15 cellular contexts compared by ENCODE assay signal in genomic region chr7:75795831-75796285, GRCh38. TPM values are rescaled to one million over a fixed set of nuclear protein-coding genes. Genes with fewer than 3 reads are reported as not detected.
DNase-seq lines count a peak whose midpoint lies in the region; ATAC-seq lines count a peak whose summit lies in the region.
"Had no signal": no experiment of that assay in that cellular context is flagged by ENCODE, and none has a peak within 500 bp of the region (broad histone marks: within the 10 kb centered on the region; RNA-seq: fewer than 3 reads in every experiment).

No MANE protein-coding gene starts in this region.

- intact Hi-C loops in left cardiac atrium (cut with DNase I), result no loop called here

- peak; percentile 69 to 84 for ATAC-seq in left cardiac atrium
- ATAC-seq: A549, T-helper 17 cell had no signal

- peak; percentile 7 for DNase-seq in Ammon's horn (ENCODE audit: low spot score)
- DNase-seq in SKM-1 (lab: John Stamatoyannopoulos, UW; ENCODE audit: unreplicated experiment), result peak; percentile 86
- DNase-seq in left cardiac atrium, result peak; percentile 64
- DNase-seq in pons (ENCODE audit: low spot score), result peak; percentile 3
- no peak for DNase-seq in AG08395 (ENCODE audit: low spot score)
- DNase-seq in HT-29 (ENCODE audit: low spot score), result no peak
- no peak for DNase-seq in activated CD4-positive, CD25-positive, alpha-beta regulatory T cell (lab: John Stamatoyannopoulos, UW)
- DNase-seq in NK-92 (lab: John Stamatoyannopoulos, UW; ENCODE audit: unreplicated experiment), result no peak
- DNase-seq: activated CD4-positive, alpha-beta T cell treated with anti-CD3 and anti-CD28 coated beads, Interleukin-2, amount 50 U/mL, for 48 hours; activated naive CD4-positive, alpha-beta T cell; NCI-H2081; T-helper 17 cell had no signal

RNA-seq across cellular contexts. Expression of gene CCL24, which starts 17.7 kb away (rescaled TPM):
- under 1 TPM in 1 of 2 donors, not detected in 1; 0.56 TPM for total RNA-seq in left cardiac atrium
- not detected in 2 replicates for total RNA-seq in HT-29 (2014; rRNA removed; shearing (Covaris generic))
- total RNA-seq: epithelial cell of proximal tubule, OCI-LY7, T-helper 17 cell had no signal

RNA-seq across cellular contexts. Expression of gene CCL26, which starts 23.8 kb away (rescaled TPM):
- total RNA-seq in left cardiac atrium, result 1 to 10 TPM in 1 of 2 donors, under 1 TPM in 1; 0.47 to 3.2 TPM
- total RNA-seq in HT-29 (2014; rRNA removed; shearing (Covaris generic)), result not detected in 2 replicates
- total RNA-seq: epithelial cell of proximal tubule, OCI-LY7, T-helper 17 cell had no signal

RNA-seq across cellular contexts. Expression of gene HIP1, which starts 57.1 kb away (rescaled TPM):
- 10 to 100 TPM; 15.1 to 15.5 TPM for total RNA-seq in left cardiac atrium
- total RNA-seq in HT-29 (2014; rRNA removed; shearing (Covaris generic)), result 2.2 and 2.4 TPM in 2 replicates

Comparison
In these comparisons a context has a peak if more than half of its experiments do, and no peak if none do; other contexts are left out.
1. DNase-seq: peak in Ammon's horn (single experiment), SKM-1 (single experiment), left cardiac atrium (single experiment) and pons (single experiment); none in AG08395 (single experiment), HT-29 (single experiment), activated CD4-positive, CD25-positive, alpha-beta regulatory T cell (0 of 4) and NK-92 (single experiment).